ENCODE assay signal across 1 cellular context in genomic region chr9:88533951-88534455, GRCh38.
A peak's percentile ranks its signal among the peaks of the same experiment; 100 is the strongest.
TF ChIP-seq lines count a peak whose summit lies in the region.

No MANE protein-coding gene starts in this region.

TF ChIP-seq in HEK293, 187 proteins besides CTCF, POLR2A, EP300 and RAD21 (continued from another document and continues in another):
- TF ChIP-seq REST (tag by site-specific recombination; IDR thresholded peaks at IDR 0.05), result no peak
- no peak for TF ChIP-seq GLI4 (tag by site-specific recombination; IDR thresholded peaks at IDR 0.05)
- TF ChIP-seq ZNF560 (tag by site-specific recombination; IDR thresholded peaks at IDR 0.05; ENCODE audit: borderline replicate concordance), result no peak
- no peak for TF ChIP-seq ZNF510 (tag by site-specific recombination; IDR thresholded peaks at IDR 0.05; ENCODE audit: insufficient replicate concordance)
- no peak for TF ChIP-seq WT1 (tag by site-specific recombination; IDR thresholded peaks at IDR 0.05)
- no peak for TF ChIP-seq INSM2 (tag by site-specific recombination; IDR thresholded peaks at IDR 0.05)
- no peak for TF ChIP-seq ZNF747 (tag by site-specific recombination; IDR thresholded peaks at IDR 0.05)
- 0 out of 2 replicates have a peak, but pooled peaks have one; percentile 24 for TF ChIP-seq ZNF513 (tag by site-specific recombination; IDR thresholded peaks at IDR 0.05)
- no peak for TF ChIP-seq BCL11B (tag by site-specific recombination; IDR thresholded peaks at IDR 0.05; ENCODE audit: low read depth)
- peak; percentile 92 for TF ChIP-seq ZNF398 (tag by site-specific recombination; IDR thresholded peaks at IDR 0.05)
- no peak for TF ChIP-seq ZNF660 (tag by site-specific recombination; IDR thresholded peaks at IDR 0.05)
- TF ChIP-seq ZNF843 (tag by site-specific recombination; IDR thresholded peaks at IDR 0.05), result no peak
- TF ChIP-seq ZNF221 (tag by site-specific recombination; IDR thresholded peaks at IDR 0.05; ENCODE audit: borderline replicate concordance), result no peak
- no peak for TF ChIP-seq ZNF776 (tag by site-specific recombination; IDR thresholded peaks at IDR 0.05; ENCODE audit: borderline replicate concordance)
- TF ChIP-seq OVOL3 (tag by site-specific recombination; IDR thresholded peaks at IDR 0.05), result no peak
- no peak for TF ChIP-seq ZNF626 (tag by site-specific recombination; IDR thresholded peaks at IDR 0.05)
- peak; percentile 89 for TF ChIP-seq ZFHX2 (tag by site-specific recombination; conservative IDR thresholded peaks at IDR 0.05)
- TF ChIP-seq ZNF658 (tag by site-specific recombination; IDR thresholded peaks at IDR 0.05), result no peak
- TF ChIP-seq ZBTB17 (tag by site-specific recombination; IDR thresholded peaks at IDR 0.05), result 0 out of 2 replicates have a peak, but pooled peaks have one; percentile 15
- TF ChIP-seq ZNF148 (tag by site-specific recombination; IDR thresholded peaks at IDR 0.05; ENCODE audit: borderline replicate concordance), result no peak
- no peak for TF ChIP-seq ZNF433 (tag by site-specific recombination; IDR thresholded peaks at IDR 0.05; ENCODE audit: low read depth)
- no peak for TF ChIP-seq ZNF544 (tag by site-specific recombination; IDR thresholded peaks at IDR 0.05)
- no peak for TF ChIP-seq ZNF114 (tag by site-specific recombination; IDR thresholded peaks at IDR 0.05)
- no peak for TF ChIP-seq ZNF518A (tag by site-specific recombination; conservative IDR thresholded peaks at IDR 0.05; ENCODE audit: low read depth)
- no peak for TF ChIP-seq KLF16 (tag by site-specific recombination; IDR thresholded peaks at IDR 0.05)
- TF ChIP-seq ZNF837 (tag by site-specific recombination; IDR thresholded peaks at IDR 0.05), result no peak
- no peak for TF ChIP-seq ZNF202 (tag by site-specific recombination; IDR thresholded peaks at IDR 0.05; ENCODE audit: borderline replicate concordance)
- peak; percentile 95 for TF ChIP-seq ZNF341 (tag by site-specific recombination; IDR thresholded peaks at IDR 0.05; ENCODE audit: low read depth)
- no peak for TF ChIP-seq OSR2 (tag by site-specific recombination; IDR thresholded peaks at IDR 0.05)
- no peak for TF ChIP-seq ZNF2 (tag by site-specific recombination; IDR thresholded peaks at IDR 0.05)
- peak; percentile 81 for TF ChIP-seq KLF17 (tag by site-specific recombination; IDR thresholded peaks at IDR 0.05)
- no peak for TF ChIP-seq ZNF132 (tag by site-specific recombination; IDR thresholded peaks at IDR 0.05; ENCODE audit: borderline replicate concordance)
- peak; percentile 88 for TF ChIP-seq ZBTB8A (tag by site-specific recombination; IDR thresholded peaks at IDR 0.05)
- no peak for TF ChIP-seq ZBTB1 (tag by site-specific recombination; IDR thresholded peaks at IDR 0.05)
- no peak for TF ChIP-seq ZBTB49 (tag by site-specific recombination; IDR thresholded peaks at IDR 0.05; ENCODE audit: low read depth)
- TF ChIP-seq ZBTB7A (tag by site-specific recombination; IDR thresholded peaks at IDR 0.05; ENCODE audit: low read depth), result no peak
- no peak for TF ChIP-seq ZNF677 (tag by site-specific recombination; IDR thresholded peaks at IDR 0.05)
- no peak for TF ChIP-seq ZNF654 (tag by site-specific recombination; IDR thresholded peaks at IDR 0.05; ENCODE audit: low read depth)
- no peak for TF ChIP-seq ZNF184 (tag by site-specific recombination; IDR thresholded peaks at IDR 0.05)
- TF ChIP-seq SP3 (tag by site-specific recombination; IDR thresholded peaks at IDR 0.05), result peak; percentile 74
- no peak for TF ChIP-seq ELK4 (IDR thresholded peaks at IDR 0.05; ENCODE audit: borderline replicate concordance, low read depth, low read length)
- no peak for TF ChIP-seq ZNF585B (tag by site-specific recombination; IDR thresholded peaks at IDR 0.05)
